22 cellular contexts compared by ENCODE assay signal in genomic region chr1:221822591-221822990, GRCh38.
DNase-seq lines count a peak whose midpoint lies in the region; TF ChIP-seq lines count a peak whose summit lies in the region.
"Had no signal": no experiment of that assay in that cellular context is flagged by ENCODE, and none has a peak within 500 bp of the region (broad histone marks: within the 10 kb centered on the region; RNA-seq: fewer than 3 reads in every experiment).

No MANE protein-coding gene starts in this region.

- H3K4me3 Mint-ChIP-seq in MCF 10A (ENCODE audit: unreplicated experiment), result no peak overlapping the region
- H3K4me3 Mint-ChIP-seq in endothelial cell (ENCODE audit: unreplicated experiment), result no peak overlapping the region
- H3K4me3 Mint-ChIP-seq in CD8-positive, alpha-beta memory T cell, result no peak overlapping the region
- H3K4me3 Mint-ChIP-seq: CD8-positive, alpha-beta T cell had no signal

- intact Hi-C loops in mammary epithelial cell (cut with micrococcal nuclease) (no loop called here), MCF 10A (cut with micrococcal nuclease) (no loop called here)

- no peaks in the 10 kb centered on the region for H3K36me3 ChIP-seq in mammary epithelial cell (ENCODE audit: insufficient read depth, low read length)
- H3K36me3 ChIP-seq in OCI-LY3 (replicated peaks; ENCODE audit: low read depth, low read length), result no peaks in the 10 kb centered on the region
- no peaks in the 10 kb centered on the region for H3K36me3 ChIP-seq in CD8-positive, alpha-beta memory T cell (ENCODE audit: insufficient read depth, low read length)

- POLR2A ChIA-PET in MCF 10A (lab: Yijun Ruan, JAX), result interaction anchor here (0.7 kb wide), 1 partner anchor 136 kb away, joined by 3 read pairs; no protein-coding TSS in a partner anchor
- POLR2A ChIA-PET in CD8-positive, alpha-beta memory T cell (lab: Charles Lee), result no interaction called here

- H3K36me3 Mint-ChIP-seq in MCF 10A (ENCODE audit: insufficient read depth, unreplicated experiment) (no peaks in the 10 kb centered on the region), endothelial cell (ENCODE audit: low read depth, unreplicated experiment) (no peaks in the 10 kb centered on the region)
- H3K36me3 Mint-ChIP-seq in CD8-positive, alpha-beta memory T cell, result peaks cover 0 to 1% (median 0%) of the 10 kb centered on the region in 3 donors
- H3K36me3 Mint-ChIP-seq: CD8-positive, alpha-beta T cell had no signal

- H4K20me1 ChIP-seq in mammary epithelial cell (ENCODE audit: insufficient read depth, low read length), result no peaks in the 10 kb centered on the region
- no peaks in the 10 kb centered on the region for H4K20me1 ChIP-seq in OCI-LY3 (ENCODE audit: insufficient read depth, low read length)

- BruUV-seq in mammary epithelial cell (replicated peaks; lab: Mats Ljungman, UMichigan), result no TSS peak
- no TSS peak for BruUV-seq in MCF 10A (replicated peaks; lab: Mats Ljungman, UMichigan)

- in situ Hi-C loops in mammary epithelial cell (cut with MboI; ENCODE audit: low sequenced_read_pairs in 2 of 2) (no loop called here), G401 (cut with HindIII; ENCODE audit: low sequenced_read_pairs) (no loop called here)

- no peak overlapping the region for H3K9ac ChIP-seq in mammary epithelial cell (ENCODE audit: insufficient read depth, low read length)
- H3K9ac ChIP-seq in OCI-LY3 (ENCODE audit: low read length), result peak overlapping the region; percentile 22; the same call in 1 of the 2 replicates

- no peak for DNase-seq in mammary epithelial cell
- DNase-seq in MCF 10A (ENCODE audit: unreplicated experiment), result no peak
- DNase-seq in endothelial cell (ENCODE audit: low spot score), result no peak
- DNase-seq in superior temporal gyrus (ENCODE audit: extremely low spot score), result peak; percentile 29
- no peak for DNase-seq in CD8-positive, alpha-beta memory T cell
- no peak for DNase-seq in G401 (ENCODE audit: low spot score)
- DNase-seq: CD8-positive, alpha-beta T cell; DMS153; DND-41; H7; Kasumi-1; NCI-H1694 treated with DMSO at 0.1 percent for 48 hours; NCI-H2081; NCI-H2171 treated with DMSO at 0.1 percent for 48 hours; NCI-H524; NCI-H82; SHP77; T-helper 1 cell had no signal

- TF ChIP-seq CTCF in mammary epithelial cell (conservative IDR thresholded peaks at IDR 0.05 in 1 of 2, IDR thresholded peaks at IDR 0.05 in 1 of 2; ENCODE audit: extremely low read depth in 1 of 2, insufficient read depth in 1 of 2, low read depth in 1 of 2, low read length in 2 of 2), result no peak
- no peak for TF ChIP-seq CTCF in MCF 10A (IDR thresholded peaks at IDR 0.05; ENCODE audit: unreplicated experiment)
- no peak for TF ChIP-seq CTCF in OCI-LY3 (IDR thresholded peaks at IDR 0.05; ENCODE audit: low read depth, low read length)
- no peak for TF ChIP-seq CTCF in endothelial cell (IDR thresholded peaks at IDR 0.05; ENCODE audit: unreplicated experiment)

- H3K27me3 ChIP-seq in mammary epithelial cell (ENCODE audit: insufficient read depth, low read length), result no peaks in the 10 kb centered on the region
- H3K27me3 ChIP-seq in OCI-LY3 (ENCODE audit: low read depth, low read length), result no peaks in the 10 kb centered on the region
- H3K27me3 ChIP-seq in CD8-positive, alpha-beta memory T cell (ENCODE audit: insufficient read depth, low read length, poor library complexity, severe bottlenecking), result no peaks in the 10 kb centered on the region

- no peak overlapping the region for H3K27ac ChIP-seq in mammary epithelial cell (ENCODE audit: insufficient read depth, low read depth, low read length)
- peak overlapping the region; percentile 93 for H3K27ac ChIP-seq in OCI-LY3 (ENCODE audit: low read length)
- H3K27ac ChIP-seq in CD8-positive, alpha-beta memory T cell (ENCODE audit: low read depth, low read length), result no peak overlapping the region
- H3K27ac ChIP-seq: C4-2B, RWPE1 had no signal

- H3K27me3 Mint-ChIP-seq in MCF 10A (ENCODE audit: insufficient read depth, unreplicated experiment), result no peaks in the 10 kb centered on the region
- H3K27me3 Mint-ChIP-seq in endothelial cell (ENCODE audit: unreplicated experiment), result peaks cover 3% of the 10 kb centered on the region
- no peaks in the 10 kb centered on the region for H3K27me3 Mint-ChIP-seq in CD8-positive, alpha-beta memory T cell

- 25% methylated on average over 3 of the region's 3 CpGs for WGBS in mammary epithelial cell (ENCODE audit: low coverage, missing lambda C conversion rate)

- H3K4me3 ChIP-seq in mammary epithelial cell (replicated peaks in 1 of 3; ENCODE audit: insufficient read depth in 1 of 3, low read depth in 2 of 3, low read length in 3 of 3) (no peak overlapping the region), OCI-LY3 (ENCODE audit: low read length) (peak overlapping the region; percentile 12; the same call in 1 of the 2 replicates)
- no peak overlapping the region for H3K4me3 ChIP-seq in CD8-positive, alpha-beta memory T cell (ENCODE audit: low read length)
- H3K4me3 ChIP-seq: K562 had no signal

- no peaks in the 10 kb centered on the region for H3K9me3 Mint-ChIP-seq in MCF 10A (ENCODE audit: unreplicated experiment)
- no peaks in the 10 kb centered on the region for H3K9me3 Mint-ChIP-seq in endothelial cell (ENCODE audit: unreplicated experiment)
- no peaks in the 10 kb centered on the region for H3K9me3 Mint-ChIP-seq in CD8-positive, alpha-beta memory T cell
- H3K9me3 Mint-ChIP-seq: CD8-positive, alpha-beta T cell had no signal

- H3K4me2 ChIP-seq in mammary epithelial cell (ENCODE audit: insufficient read depth, low read depth, low read length) (no peak overlapping the region), OCI-LY3 (ENCODE audit: low read length) (peak overlapping the region; percentile 44)

- CTCF ChIA-PET in mammary epithelial cell (lab: Charles Lee; ENCODE audit: low non-redundant PET) (no interaction called here), MCF 10A (lab: Yijun Ruan, JAX) (no interaction called here)
- CTCF ChIA-PET in CD8-positive, alpha-beta memory T cell (lab: Charles Lee), result no interaction called here

- H3K79me2 ChIP-seq in mammary epithelial cell (ENCODE audit: insufficient read depth, low read length), result no peaks in the 10 kb centered on the region
- no peaks in the 10 kb centered on the region for H3K79me2 ChIP-seq in OCI-LY3 (ENCODE audit: low read length)

- H3K27ac Mint-ChIP-seq in MCF 10A (ENCODE audit: low read depth, unreplicated experiment) (no peak overlapping the region), endothelial cell (ENCODE audit: unreplicated experiment) (peak overlapping the region; percentile 25)
- H3K27ac Mint-ChIP-seq in CD8-positive, alpha-beta memory T cell, result peak overlapping the region in 1 of 8 donors; percentile 21
- H3K27ac Mint-ChIP-seq: CD8-positive, alpha-beta T cell had no signal

- peaks cover 19% of the 10 kb centered on the region for H3K4me1 Mint-ChIP-seq in MCF 10A (ENCODE audit: insufficient read depth, unreplicated experiment)
- H3K4me1 Mint-ChIP-seq in endothelial cell (ENCODE audit: unreplicated experiment), result peaks cover 29% of the 10 kb centered on the region
- H3K4me1 Mint-ChIP-seq in CD8-positive, alpha-beta memory T cell, result peaks cover 20 to 27% (median 24%) of the 10 kb centered on the region in 3 donors

- H3K9me3 ChIP-seq in mammary epithelial cell (replicated peaks; ENCODE audit: insufficient read depth, low read length) (no peaks in the 10 kb centered on the region), OCI-LY3 (ENCODE audit: insufficient read depth, low read length) (no peaks in the 10 kb centered on the region)
- no peaks in the 10 kb centered on the region for H3K9me3 ChIP-seq in CD8-positive, alpha-beta memory T cell (ENCODE audit: low read length)

- dilution Hi-C loops in mammary epithelial cell (cut with HindIII; ENCODE audit: low sequenced_read_pairs), result no loop called here

- H3K4me1 ChIP-seq in mammary epithelial cell (ENCODE audit: insufficient read depth, low read length) (peaks cover 28% of the 10 kb centered on the region), OCI-LY3 (ENCODE audit: low read length) (peaks cover 51% of the 10 kb centered on the region)
- H3K4me1 ChIP-seq in CD8-positive, alpha-beta memory T cell (ENCODE audit: insufficient read depth, low read length), result peaks cover 8% of the 10 kb centered on the region

- H2AFZ ChIP-seq in mammary epithelial cell (ENCODE audit: low read depth, low read length) (peak overlapping the region; percentile 28), OCI-LY3 (ENCODE audit: low read depth, low read length) (no peak overlapping the region)
